Comparison of ENCODE assay signal across 1 cellular context in genomic region chr1:101907264-101907663, GRCh38.
A peak's percentile ranks its signal among the peaks of the same experiment; 100 is the strongest.
TF ChIP-seq lines count a peak whose summit lies in the region.

No MANE protein-coding gene starts in this region.

TF ChIP-seq in SK-N-SH, 30 proteins besides CTCF, POLR2A, EP300 and RAD21 (continued from another document):
- TF ChIP-seq TEAD4 (IDR thresholded peaks at IDR 0.05; ENCODE audit: borderline replicate concordance, insufficient read depth) (no peak), TAF1 (IDR thresholded peaks at IDR 0.05; ENCODE audit: borderline replicate concordance, low read depth, low read length) (no peak), CHD2 (IDR thresholded peaks at IDR 0.05; ENCODE audit: low read length, partially characterized antibody) (peak; percentile 21), FOXJ3 (CRISPR knock-in tag; IDR thresholded peaks at IDR 0.05) (peak; percentile 50; the same call in 1 of the 2 replicates), EZH2phosphoT487 (IDR thresholded peaks at IDR 0.05; ENCODE audit: borderline replicate concordance, low read depth) (no peak), TCF12 (IDR thresholded peaks at IDR 0.05) (no peak), ZBTB33 (IDR thresholded peaks at IDR 0.05; ENCODE audit: borderline replicate concordance, low read depth) (no peak), RFX5 (IDR thresholded peaks at IDR 0.05; ENCODE audit: low read length) (peak; percentile 80), FOSL2 (IDR thresholded peaks at IDR 0.05; ENCODE audit: borderline replicate concordance, low read depth) (no peak), USF2 (IDR thresholded peaks at IDR 0.05; ENCODE audit: borderline replicate concordance, low read depth, low read length) (no peak)
